3 cellular contexts compared by ENCODE assay signal in genomic region chr1:16658224-16658623, GRCh38. TPM values are rescaled to one million over a fixed set of nuclear protein-coding genes. Genes with fewer than 3 reads are reported as not detected.
"Had no signal": no experiment of that assay in that cellular context is flagged by ENCODE, and none has a peak within 500 bp of the region (broad histone marks: within the 10 kb centered on the region; RNA-seq: fewer than 3 reads in every experiment).

No MANE protein-coding gene starts in this region.

RNA-seq across cellular contexts. Expression of gene RNU1-3, which starts 8.5 kb away (rescaled TPM):
- polyA plus RNA-seq: mammary epithelial cell, psoas muscle, thymus had no signal
